Comparison of ENCODE assay signal across 27 cellular contexts in genomic region chr2:102289129-102289528, GRCh38. TPM values are rescaled to one million over a fixed set of nuclear protein-coding genes. Genes with fewer than 3 reads are reported as not detected.
"Had no signal": no experiment of that assay in that cellular context is flagged by ENCODE, and none has a peak within 500 bp of the region (broad histone marks: within the 10 kb centered on the region; RNA-seq: fewer than 3 reads in every experiment).

No MANE protein-coding gene starts in this region.

- H3K79me2 ChIP-seq: parathyroid adenoma had no signal

- H3K4me2 ChIP-seq: smooth muscle cell had no signal

- H3K9ac ChIP-seq: parathyroid adenoma had no signal

- DNase-seq: activated B cell treated with CpG ODN at 0.5 μM for 24 hours; activated CD4-positive, alpha-beta T cell treated with anti-CD3 and anti-CD28 coated beads for 36 hours; activated CD4-positive, alpha-beta T cell treated with anti-CD3 and anti-CD28 coated beads, Interleukin-2, amount 50 U/mL, for 4 hours; activated effector memory CD4-positive, alpha-beta T cell treated with Interleukin-2 at 50 U/mL for 16 hours; activated naive CD4-positive, alpha-beta T cell treated with anti-CD3 and anti-CD28 coated beads for 36 hours; activated naive CD8-positive, alpha-beta T cell treated with anti-CD3 and anti-CD28 coated beads for 36 hours; activated T-cell treated with anti-CD3 and anti-CD28 coated beads for 4 hours; adrenal gland; foreskin melanocyte; left ventricle myocardium inferior; mucosa of descending colon; psoas muscle; sigmoid colon; stimulated activated CD4-positive, alpha-beta T cell treated with anti-CD3 and anti-CD28 coated beads, Interleukin-15, amount 100 ng/mL, for 24 hours; stimulated activated CD4-positive, alpha-beta T cell treated with anti-CD3 and anti-CD28 coated beads, Interleukin-2, amount 100 ng/mL, for 24 hours; stimulated activated naive CD4-positive, alpha-beta T cell treated with Interleukin-2 at 50 U/mL for 16 hours; T-helper 1 cell; testis; uterus had no signal

- FAIRE-seq: islet of Langerhans had no signal

- H2AFZ ChIP-seq: parathyroid adenoma had no signal

- H3K4me1 ChIP-seq: adrenal gland, ascending aorta, left ventricle myocardium inferior, parathyroid adenoma, psoas muscle, sigmoid colon, testis, uterus had no signal

- H3K27ac ChIP-seq: adrenal gland, ascending aorta, left ventricle myocardium inferior, parathyroid adenoma, psoas muscle, sigmoid colon, testis, uterus had no signal

- ATAC-seq: activated CD4-positive, alpha-beta T cell treated with anti-CD3 and anti-CD28 coated beads for 36 hours; esophagus mucosa; mucosa of descending colon; psoas muscle had no signal

- H3K9me3 ChIP-seq: adrenal gland, ascending aorta, left ventricle myocardium inferior, mucosa of descending colon, psoas muscle, sigmoid colon, testis, uterus had no signal

- H3K27me3 ChIP-seq: ascending aorta, sigmoid colon, testis, uterus had no signal

- H3K36me3 ChIP-seq: adrenal gland, ascending aorta, left ventricle myocardium inferior, sigmoid colon, uterus had no signal

- H3K4me3 ChIP-seq: adrenal gland, ascending aorta, left ventricle myocardium inferior, lung, mucosa of descending colon, psoas muscle, sigmoid colon, smooth muscle cell, testis, uterus had no signal

RNA-seq across cellular contexts. Expression of gene IL1RL1, which starts 22.2 kb away (rescaled TPM):
- total RNA-seq: activated B cell treated with CpG ODN at 0.5 μM for 24 hours, chondrocyte had no signal
- polyA plus RNA-seq: neural cell had no signal
